In genomic region chr6:113650610-113650979, GRCh38 we compare ENCODE assay signal across 14 cellular contexts.
DNase-seq lines count a peak whose midpoint lies in the region; ATAC-seq, FAIRE-seq and TF ChIP-seq lines count a peak whose summit lies in the region.
"Had no signal": no experiment of that assay in that cellular context is flagged by ENCODE, and none has a peak within 500 bp of the region (broad histone marks: within the 10 kb centered on the region; RNA-seq: fewer than 3 reads in every experiment).

No MANE protein-coding gene starts in this region.

- no peak overlapping the region for H3K27ac Mint-ChIP-seq in stimulated activated effector memory CD8-positive, alpha-beta T cell treated with anti-CD3 and anti-CD28 coated beads, Interleukin-12 subunit alpha, Interleukin-12 subunit beta, amount 100 ng/mL, for 72 hours

- POLR2A ChIA-PET in Panc1 (lab: Charles Lee): no interaction called here

- H3K4me3 Mint-ChIP-seq in stimulated activated effector memory CD8-positive, alpha-beta T cell treated with anti-CD3 and anti-CD28 coated beads, Interleukin-12 subunit alpha, Interleukin-12 subunit beta, amount 100 ng/mL, for 72 hours: no peak overlapping the region

- H3K4me1 Mint-ChIP-seq in stimulated activated effector memory CD8-positive, alpha-beta T cell treated with anti-CD3 and anti-CD28 coated beads, Interleukin-12 subunit alpha, Interleukin-12 subunit beta, amount 100 ng/mL, for 72 hours: no peaks in the 10 kb centered on the region

- peak; percentile 82 for FAIRE-seq in GM19239 (lab: Jason Lieb, UNC)

- intact Hi-C loops in Panc1 (cut with micrococcal nuclease; ENCODE audit: unreplicated experiment): no loop called here
- intact Hi-C loops in esophagus squamous epithelium (cut with DNase I): no loop called here
- intact Hi-C loops in prostate gland (cut with DNase I): no loop called here

- no TSS peak for BruUV-seq in Panc1 (replicated peaks; lab: Mats Ljungman, UMichigan)

- no peak for DNase-seq in GM19239 (ENCODE audit: insufficient read length, low spot score)
- no peak for DNase-seq in Panc1 (ENCODE audit: low read depth, low spot score)
- no peak for DNase-seq in esophagus squamous epithelium (lab: John Stamatoyannopoulos, UW)
- DNase-seq in prostate gland (ENCODE audit: low spot score): no peak
- DNase-seq in NCI-H82 (lab: John Stamatoyannopoulos, UW): no peak
- no peak for DNase-seq in KBM-7
- no peak for DNase-seq in stimulated activated effector memory CD8-positive, alpha-beta T cell treated with anti-CD3 and anti-CD28 coated beads, Interleukin-12 subunit alpha, Interleukin-12 subunit beta, amount 100 ng/mL, for 72 hours (ENCODE audit: low spot score in 2 of 2)
- DNase-seq: EL, NCI-H146, NCI-H774, SHP77 treated with DMSO at 0.1 percent for 48 hours had no signal

- H3K4me1 ChIP-seq in Panc1 (ENCODE audit: control insufficient read depth, insufficient read depth, low read length) (peaks cover under 1% of the 10 kb centered on the region; the same call in 1 of the 2 replicates), esophagus squamous epithelium (peaks cover 9 to 90% (median 18%) of the 10 kb centered on the region in 3 donors), prostate gland (replicated peaks) (peaks cover 3% of the 10 kb centered on the region)

- no peaks in the 10 kb centered on the region for H3K9me3 ChIP-seq in Panc1 (ENCODE audit: control insufficient read depth, insufficient read depth, low read depth, low read length)
- H3K9me3 ChIP-seq in esophagus squamous epithelium: no peaks in the 10 kb centered on the region
- H3K9me3 ChIP-seq in prostate gland: no peaks in the 10 kb centered on the region
- H3K9me3 ChIP-seq: HAP-1, Peyer's patch had no signal

- 53 to 65% methylated on average over 8 of the region's 8 CpGs for WGBS in esophagus squamous epithelium, 2 donors
- 87% methylated on average over 8 of the region's 8 CpGs for WGBS in prostate gland

- ATAC-seq in Panc1: 0 out of 2 replicates have a peak, but pooled peaks have one; percentile 13
- no peak for ATAC-seq in stimulated activated effector memory CD8-positive, alpha-beta T cell treated with anti-CD3 and anti-CD28 coated beads, Interleukin-12 subunit alpha, Interleukin-12 subunit beta, amount 100 ng/mL, for 72 hours
- no peak for ATAC-seq in GM21390 (IDR thresholded peaks at IDR 0.05; ENCODE audit: unreplicated experiment)

- TF ChIP-seq CTCF in Panc1 (IDR thresholded peaks at IDR 0.05) (no peak), esophagus squamous epithelium (IDR thresholded peaks at IDR 0.05) (no peak), prostate gland (IDR thresholded peaks at IDR 0.05) (no peak)

- in situ Hi-C loops in Panc1 (cut with HindIII; ENCODE audit: low pct_unique_long_range_greater_than_20kb, low sequenced_read_pairs) (no loop called here), KBM-7 (cut with MboI; ENCODE audit: low pct_unique_long_range_greater_than_20kb, low sequenced_read_pairs) (no loop called here)

- H3K36me3 ChIP-seq in Panc1 (ENCODE audit: control insufficient read depth, insufficient read depth, low read length) (no peaks in the 10 kb centered on the region), esophagus squamous epithelium (no peaks in the 10 kb centered on the region), prostate gland (no peaks in the 10 kb centered on the region)
- H3K36me3 ChIP-seq: HAP-1, Peyer's patch had no signal

- H3K9me3 Mint-ChIP-seq in stimulated activated effector memory CD8-positive, alpha-beta T cell treated with anti-CD3 and anti-CD28 coated beads, Interleukin-12 subunit alpha, Interleukin-12 subunit beta, amount 100 ng/mL, for 72 hours: no peaks in the 10 kb centered on the region

- no peaks in the 10 kb centered on the region for H3K27me3 ChIP-seq in Panc1 (ENCODE audit: control insufficient read depth, insufficient read depth, low read length)
- no peaks in the 10 kb centered on the region for H3K27me3 ChIP-seq in esophagus squamous epithelium
- H3K27me3 ChIP-seq in prostate gland (replicated peaks; ENCODE audit: insufficient read depth): no peaks in the 10 kb centered on the region
- H3K27me3 ChIP-seq: Peyer's patch had no signal

- CTCF ChIA-PET in Panc1 (lab: Charles Lee): no interaction called here

- TF ChIP-seq POLR2A in esophagus squamous epithelium (IDR thresholded peaks at IDR 0.05) (no peak), prostate gland (IDR thresholded peaks at IDR 0.05) (no peak)

- no peak overlapping the region for H3K4me3 ChIP-seq in Panc1 (ENCODE audit: low read depth in 2 of 2, low read length in 2 of 2)
- H3K4me3 ChIP-seq in esophagus squamous epithelium: no peak overlapping the region
- H3K4me3 ChIP-seq in prostate gland: no peak overlapping the region
- H3K4me3 ChIP-seq: HAP-1, Peyer's patch had no signal

- H3K36me3 Mint-ChIP-seq in stimulated activated effector memory CD8-positive, alpha-beta T cell treated with anti-CD3 and anti-CD28 coated beads, Interleukin-12 subunit alpha, Interleukin-12 subunit beta, amount 100 ng/mL, for 72 hours: no peaks in the 10 kb centered on the region

- H3K27ac ChIP-seq in Panc1 (ENCODE audit: low read length) (no peak overlapping the region), esophagus squamous epithelium (peak overlapping the region; percentile 64 to 86 (median 74)), prostate gland (peak overlapping the region; percentile 43 to 60)
